In genomic region chr6:29965873-29966601, GRCh38 we compare ENCODE assay signal across 8 cellular contexts.
A peak's percentile ranks its signal among the peaks of the same experiment; 100 is the strongest.
DNase-seq lines count a peak whose midpoint lies in the region; ATAC-seq, FAIRE-seq and TF ChIP-seq lines count a peak whose summit lies in the region.

No MANE protein-coding gene starts in this region.

- no peak for ATAC-seq in HG03280 (IDR thresholded peaks at IDR 0.05; ENCODE audit: unreplicated experiment)

- peak overlapping the region; percentile 93 for H3K4me3 Mint-ChIP-seq in T-helper 2 cell treated with Interferon-gamma antibody and Interleukin-4, amounts not matched to agents 5 μg/mL and 100 μg/mL, for 36 hours

- DNase-seq in ACHN (peak; percentile 82), GM18507 (ENCODE audit: extremely low spot score, insufficient read length, low read depth) (no peak), NCI-H1436 treated with DMSO at 0.1 percent for 48 hours (lab: John Stamatoyannopoulos, UW) (peak; percentile 55), coronary artery (ENCODE audit: low spot score) (peak; percentile 86), left kidney (ENCODE audit: low read depth, low spot score) (peak; percentile 64)
- peak; percentile 50 for DNase-seq in T-helper 2 cell treated with Interferon-gamma antibody and Interleukin-4, amounts not matched to agents 5 μg/mL and 100 μg/mL, for 36 hours (ENCODE audit: low spot score)
- peak; percentile 57 for DNase-seq in stimulated activated CD8-positive, alpha-beta memory T cell treated with anti-CD3 and anti-CD28 coated beads, Interleukin-4, amount 100 ng/mL, for 48 hours

- H3K4me3 ChIP-seq in coronary artery: peak overlapping the region; percentile 61

- FAIRE-seq in GM18507 (lab: Jason Lieb, UNC): peak; percentile 77

- H3K9me3 Mint-ChIP-seq in T-helper 2 cell treated with Interferon-gamma antibody and Interleukin-4, amounts not matched to agents 5 μg/mL and 100 μg/mL, for 36 hours: no peaks in the 10 kb centered on the region

- H3K4me1 Mint-ChIP-seq in T-helper 2 cell treated with Interferon-gamma antibody and Interleukin-4, amounts not matched to agents 5 μg/mL and 100 μg/mL, for 36 hours (ENCODE audit: low read depth): peaks cover 37% of the 10 kb centered on the region

- H3K27ac ChIP-seq in coronary artery: peak overlapping the region; percentile 66 to 84

- peaks cover 9% of the 10 kb centered on the region for H3K36me3 Mint-ChIP-seq in T-helper 2 cell treated with Interferon-gamma antibody and Interleukin-4, amounts not matched to agents 5 μg/mL and 100 μg/mL, for 36 hours (ENCODE audit: low read depth)

- H3K27ac Mint-ChIP-seq in T-helper 2 cell treated with Interferon-gamma antibody and Interleukin-4, amounts not matched to agents 5 μg/mL and 100 μg/mL, for 36 hours: peak overlapping the region; percentile 96

- no peaks in the 10 kb centered on the region for H3K27me3 Mint-ChIP-seq in T-helper 2 cell treated with Interferon-gamma antibody and Interleukin-4, amounts not matched to agents 5 μg/mL and 100 μg/mL, for 36 hours (ENCODE audit: low read depth)

- in situ Hi-C loops in ACHN (cut with HindIII; ENCODE audit: low pct_ligation_motif_present, low pct_unique_long_range_greater_than_20kb, low sequenced_read_pairs): no loop called here

- no peak for TF ChIP-seq CTCF in coronary artery (IDR thresholded peaks at IDR 0.05)
